26 cellular contexts compared by ENCODE assay signal in genomic region chr11:132253469-132254264, GRCh38.
"Had no signal": no experiment of that assay in that cellular context is flagged by ENCODE, and none has a peak within 500 bp of the region (broad histone marks: within the 10 kb centered on the region; RNA-seq: fewer than 3 reads in every experiment).

No MANE protein-coding gene starts in this region.

- H3K27ac ChIP-seq: epithelial cell of prostate, esophagus squamous epithelium, gastroesophageal sphincter, left ventricle myocardium inferior, pancreas, prostate gland, right lobe of liver, testis, tibial nerve, upper lobe of right lung, vagina had no signal

- H3K27me3 ChIP-seq: esophagus squamous epithelium, gastroesophageal sphincter, right lobe of liver, testis, tibial nerve, upper lobe of right lung, vagina had no signal

- H3K27me3 Mint-ChIP-seq: dendritic cell treated with granulocyte-macrophage colony-stimulating factor and Interleukin-4, amounts not matched to agents 40 ng/mL and 50 ng/mL, for 4 days; effector memory CD8-positive, alpha-beta T cell; natural killer cell treated with Interleukin-12 subunit alpha and Interleukin-12 subunit beta and Interleukin-15 and Interleukin-18, amount 100 ng/mL, for 72 hours; stimulated activated naive B cell treated with anti-CD40 and anti-IgM and Interleukin-4, amounts not matched to agents 10 μg/mL and 1 μg/mL and 100 μg/mL, for 72 hours; stimulated activated naive CD8-positive, alpha-beta T cell treated with anti-CD3 and anti-CD28 coated beads, Interleukin-15, amount 100 ng/mL, for 72 hours had no signal

- H3K36me3 ChIP-seq: esophagus squamous epithelium, gastroesophageal sphincter, left ventricle myocardium inferior, pancreas, prostate gland, right lobe of liver, tibial nerve, upper lobe of right lung, vagina had no signal

- ATAC-seq: effector memory CD8-positive, alpha-beta T cell; gastroesophageal sphincter; natural killer cell treated with Interleukin-12 subunit alpha and Interleukin-12 subunit beta and Interleukin-15 and Interleukin-18, amount 100 ng/mL, for 72 hours; pancreas; stimulated activated naive B cell treated with anti-CD40 and anti-IgM and Interleukin-4, amounts not matched to agents 10 μg/mL and 1 μg/mL and 100 μg/mL, for 72 hours; stimulated activated naive CD8-positive, alpha-beta T cell treated with anti-CD3 and anti-CD28 coated beads, Interleukin-15, amount 100 ng/mL, for 72 hours; upper lobe of right lung had no signal

- H3K4me3 ChIP-seq: esophagus squamous epithelium, gastroesophageal sphincter, left ventricle myocardium inferior, lung, pancreas, prostate gland, right lobe of liver, testis, tibial nerve, upper lobe of right lung, vagina had no signal

- H3K4me1 ChIP-seq: esophagus squamous epithelium, gastroesophageal sphincter, left ventricle myocardium inferior, pancreas, prostate gland, right lobe of liver, testis, tibial nerve, upper lobe of right lung, vagina had no signal

- H3K9me3 Mint-ChIP-seq: dendritic cell treated with granulocyte-macrophage colony-stimulating factor and Interleukin-4, amounts not matched to agents 40 ng/mL and 50 ng/mL, for 4 days had no signal

- H3K27ac Mint-ChIP-seq: dendritic cell treated with granulocyte-macrophage colony-stimulating factor and Interleukin-4, amounts not matched to agents 40 ng/mL and 50 ng/mL, for 4 days; effector memory CD8-positive, alpha-beta T cell; immature natural killer cell; natural killer cell treated with Interleukin-12 subunit alpha and Interleukin-12 subunit beta and Interleukin-15 and Interleukin-18, amount 100 ng/mL, for 72 hours; stimulated activated naive B cell treated with anti-CD40 and anti-IgM and Interleukin-4, amounts not matched to agents 10 μg/mL and 1 μg/mL and 100 μg/mL, for 72 hours; stimulated activated naive CD8-positive, alpha-beta T cell treated with anti-CD3 and anti-CD28 coated beads, Interleukin-15, amount 100 ng/mL, for 72 hours had no signal

- H3K9me3 ChIP-seq: esophagus squamous epithelium, pancreas, prostate gland, right lobe of liver, testis, upper lobe of right lung, vagina had no signal

- DNase-seq: effector memory CD8-positive, alpha-beta T cell; esophagus squamous epithelium; foreskin fibroblast; glutamatergic neuron; immature natural killer cell; kidney; left cardiac atrium; left ventricle myocardium inferior; mesenchymal stem cell; midbrain; occipital lobe; pancreas; right lobe of liver; stimulated activated CD4-positive, alpha-beta T cell treated with anti-CD3 and anti-CD28 coated beads, Interleukin-4, amount 100 ng/mL, for 24 hours; stimulated activated naive B cell treated with anti-CD40 and anti-IgM and Interleukin-4, amounts not matched to agents 10 μg/mL and 1 μg/mL and 100 μg/mL, for 72 hours; stimulated activated naive CD8-positive, alpha-beta T cell treated with anti-CD3 and anti-CD28 coated beads, Interleukin-15, amount 100 ng/mL, for 72 hours; testis; upper lobe of right lung had no signal

- H3K4me3 Mint-ChIP-seq: dendritic cell treated with granulocyte-macrophage colony-stimulating factor and Interleukin-4, amounts not matched to agents 40 ng/mL and 50 ng/mL, for 4 days; effector memory CD8-positive, alpha-beta T cell; immature natural killer cell; natural killer cell treated with Interleukin-12 subunit alpha and Interleukin-12 subunit beta and Interleukin-15 and Interleukin-18, amount 100 ng/mL, for 72 hours; stimulated activated naive B cell treated with anti-CD40 and anti-IgM and Interleukin-4, amounts not matched to agents 10 μg/mL and 1 μg/mL and 100 μg/mL, for 72 hours; stimulated activated naive CD8-positive, alpha-beta T cell treated with anti-CD3 and anti-CD28 coated beads, Interleukin-15, amount 100 ng/mL, for 72 hours had no signal

- H3K36me3 Mint-ChIP-seq: immature natural killer cell; natural killer cell treated with Interleukin-12 subunit alpha and Interleukin-12 subunit beta and Interleukin-15 and Interleukin-18, amount 100 ng/mL, for 72 hours; stimulated activated naive B cell treated with anti-CD40 and anti-IgM and Interleukin-4, amounts not matched to agents 10 μg/mL and 1 μg/mL and 100 μg/mL, for 72 hours had no signal

- H3K4me1 Mint-ChIP-seq: immature natural killer cell; stimulated activated naive B cell treated with anti-CD40 and anti-IgM and Interleukin-4, amounts not matched to agents 10 μg/mL and 1 μg/mL and 100 μg/mL, for 72 hours; stimulated activated naive CD8-positive, alpha-beta T cell treated with anti-CD3 and anti-CD28 coated beads, Interleukin-15, amount 100 ng/mL, for 72 hours had no signal
